ENCODE assay signal across 17 cellular contexts in genomic region chr6:134686071-134686470, GRCh38.
DNase-seq lines count a peak whose midpoint lies in the region; ATAC-seq and TF ChIP-seq lines count a peak whose summit lies in the region.
"Had no signal": no experiment of that assay in that cellular context is flagged by ENCODE, and none has a peak within 500 bp of the region (broad histone marks: within the 10 kb centered on the region; RNA-seq: fewer than 3 reads in every experiment).

No MANE protein-coding gene starts in this region.

- no peaks in the 10 kb centered on the region for H3K36me3 ChIP-seq in HEK293 (ENCODE audit: control insufficient read depth in 2 of 2, insufficient read depth in 1 of 2, low read length in 2 of 2)

- CTCF ChIA-PET in HEK293 (lab: Yijun Ruan, JAX) (no interaction called here), RWPE1 (lab: Yijun Ruan, JAX) (interaction anchor here (0.7 kb wide), 1 partner anchor 514 kb away, joined by 5 read pairs; no protein-coding TSS in a partner anchor)

- H3K4me1 ChIP-seq in HEK293 (ENCODE audit: control insufficient read depth, insufficient read depth, low read length): no peaks in the 10 kb centered on the region
- H3K4me1 ChIP-seq in foreskin keratinocyte: peaks cover 4% of the 10 kb centered on the region
- H3K4me1 ChIP-seq: Caco-2 had no signal

- H3K27ac ChIP-seq in HEK293 (ENCODE audit: extremely low read depth, low read depth, low read length): no peak overlapping the region
- H3K27ac ChIP-seq in RWPE1: no peak overlapping the region
- no peak overlapping the region for H3K27ac ChIP-seq in foreskin keratinocyte
- H3K27ac ChIP-seq: coronary artery had no signal

- peak; percentile 89 for ATAC-seq in foreskin keratinocyte
- no peak for ATAC-seq in GM19035 (IDR thresholded peaks at IDR 0.05; ENCODE audit: unreplicated experiment)
- ATAC-seq in GM19397 (IDR thresholded peaks at IDR 0.05; ENCODE audit: unreplicated experiment): no peak
- no peak for ATAC-seq in GM21576 (IDR thresholded peaks at IDR 0.05; ENCODE audit: unreplicated experiment)
- no peak for ATAC-seq in HG03108 (IDR thresholded peaks at IDR 0.05; ENCODE audit: unreplicated experiment)
- ATAC-seq: left lobe of liver had no signal

- TF ChIP-seq CTCF in HEK293 (tag by site-specific recombination; IDR thresholded peaks at IDR 0.05) (no peak), RWPE1 (conservative IDR thresholded peaks at IDR 0.05; ENCODE audit: low read depth) (no peak), foreskin keratinocyte (conservative IDR thresholded peaks at IDR 0.05) (peak; percentile 15)

- H3K27me3 ChIP-seq in foreskin keratinocyte: peaks cover 3% of the 10 kb centered on the region

- POLR2A ChIA-PET in HEK293 (lab: Yijun Ruan, JAX): no interaction called here
- POLR2A ChIA-PET in RWPE1 (lab: Yijun Ruan, JAX; ENCODE audit: low non-redundant PET): no interaction called here

- H3K4me3 ChIP-seq in HEK293 (ENCODE audit: low read depth, low read length): no peak overlapping the region
- H3K4me3 ChIP-seq: coronary artery had no signal

- DNase-seq in A172 (ENCODE audit: low spot score): peak; percentile 47
- DNase-seq in RWPE1 (ENCODE audit: low spot score): peak; percentile 64
- peak; percentile 66 to 75 for DNase-seq in foreskin keratinocyte
- DNase-seq: activated gamma-delta T cell, anterior cingulate cortex, Caco-2, erythroblast, hippocampal formation, NCI-H1930, NCI-H82 had no signal

- H3K9me3 ChIP-seq in HEK293 (ENCODE audit: control insufficient read depth, insufficient read depth, low read depth, low read length): no peaks in the 10 kb centered on the region
- H3K9me3 ChIP-seq: Caco-2 had no signal

TF ChIP-seq in HEK293, 187 proteins besides CTCF, POLR2A, EP300 and RAD21:
- TF ChIP-seq PRDM4 (tag by site-specific recombination; IDR thresholded peaks at IDR 0.05) (no peak), ZNF488 (tag by site-specific recombination; IDR thresholded peaks at IDR 0.05) (no peak), SP7 (tag by site-specific recombination; IDR thresholded peaks at IDR 0.05) (peak; percentile 59), FEZF1 (tag by site-specific recombination; IDR thresholded peaks at IDR 0.05) (no peak)
- TF ChIP-seq, protein P1, sequence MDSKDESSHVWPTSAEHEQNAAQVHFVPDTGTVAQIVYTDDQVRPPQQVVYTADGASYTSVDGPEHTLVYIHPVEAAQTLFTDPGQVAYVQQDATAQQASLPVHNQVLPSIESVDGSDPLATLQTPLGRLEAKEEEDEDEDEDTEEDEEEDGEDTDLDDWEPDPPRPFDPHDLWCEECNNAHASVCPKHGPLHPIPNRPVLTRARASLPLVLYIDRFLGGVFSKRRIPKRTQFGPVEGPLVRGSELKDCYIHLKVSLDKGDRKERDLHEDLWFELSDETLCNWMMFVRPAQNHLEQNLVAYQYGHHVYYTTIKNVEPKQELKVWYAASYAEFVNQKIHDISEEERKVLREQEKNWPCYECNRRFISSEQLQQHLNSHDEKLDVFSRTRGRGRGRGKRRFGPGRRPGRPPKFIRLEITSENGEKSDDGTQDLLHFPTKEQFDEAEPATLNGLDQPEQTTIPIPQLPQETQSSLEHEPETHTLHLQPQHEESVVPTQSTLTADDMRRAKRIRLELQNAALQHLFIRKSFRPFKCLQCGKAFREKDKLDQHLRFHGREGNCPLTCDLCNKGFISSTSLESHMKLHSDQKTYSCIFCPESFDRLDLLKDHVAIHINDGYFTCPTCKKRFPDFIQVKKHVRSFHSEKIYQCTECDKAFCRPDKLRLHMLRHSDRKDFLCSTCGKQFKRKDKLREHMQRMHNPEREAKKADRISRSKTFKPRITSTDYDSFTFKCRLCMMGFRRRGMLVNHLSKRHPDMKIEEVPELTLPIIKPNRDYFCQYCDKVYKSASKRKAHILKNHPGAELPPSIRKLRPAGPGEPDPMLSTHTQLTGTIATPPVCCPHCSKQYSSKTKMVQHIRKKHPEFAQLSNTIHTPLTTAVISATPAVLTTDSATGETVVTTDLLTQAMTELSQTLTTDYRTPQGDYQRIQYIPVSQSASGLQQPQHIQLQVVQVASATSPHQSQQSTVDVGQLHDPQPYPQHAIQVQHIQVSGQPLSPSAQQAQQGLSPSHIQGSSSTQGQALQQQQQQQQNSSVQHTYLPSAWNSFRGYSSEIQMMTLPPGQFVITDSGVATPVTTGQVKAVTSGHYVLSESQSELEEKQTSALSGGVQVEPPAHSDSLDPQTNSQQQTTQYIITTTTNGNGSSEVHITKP (tag by site-specific recombination; IDR thresholded peaks at IDR 0.05): 0 out of 2 replicates have a peak, but pooled peaks have one; percentile 31
